8 cellular contexts compared by ENCODE assay signal in the genomic region with DNA sequence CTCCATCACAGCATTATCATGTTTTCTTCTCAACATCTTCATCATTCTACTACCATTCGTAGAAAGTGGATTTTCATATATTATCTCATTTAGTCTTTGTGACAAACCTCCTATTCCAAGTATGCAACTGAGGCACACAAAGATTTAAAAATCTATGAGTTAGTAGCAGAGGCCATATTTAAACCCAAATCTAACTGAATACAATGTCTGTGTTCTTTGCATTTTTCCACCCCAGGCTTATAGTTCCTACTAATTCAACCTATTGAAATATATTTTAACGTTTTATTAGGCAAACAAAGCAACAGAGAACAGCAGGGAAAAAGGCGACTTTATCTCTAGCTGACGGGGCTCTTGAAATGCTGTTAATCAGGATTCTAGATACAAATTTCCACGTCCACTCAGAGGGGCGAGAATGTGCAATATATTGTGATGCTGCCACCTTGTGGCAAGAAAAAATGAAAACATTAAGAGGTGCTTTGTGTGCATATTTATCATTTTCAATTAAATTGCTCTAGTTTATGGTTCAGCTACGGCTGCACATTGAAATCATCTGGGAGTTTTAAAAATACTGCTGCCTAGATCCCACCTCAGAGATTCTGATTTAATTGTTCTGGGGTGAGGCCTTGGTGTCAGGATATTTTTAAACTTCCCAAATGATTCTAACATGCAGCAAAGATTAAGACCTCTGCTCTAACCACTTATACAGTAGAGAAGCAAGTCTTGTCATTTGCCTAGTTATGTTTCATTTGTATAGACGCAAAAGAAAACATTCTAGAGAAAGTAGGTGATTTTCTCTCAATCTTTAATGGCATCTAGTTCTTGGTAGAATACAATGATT.
DNase-seq lines count a peak whose midpoint lies in the region; ATAC-seq, FAIRE-seq and TF ChIP-seq lines count a peak whose summit lies in the region.

No MANE protein-coding gene starts in this region.

- TF ChIP-seq CTCF in D721Med (IDR thresholded peaks at IDR 0.05; ENCODE audit: insufficient read depth, missing control alignments): peak; percentile 78
- TF ChIP-seq CTCF in LNCAP (IDR thresholded peaks at IDR 0.05): peak; percentile 69
- TF ChIP-seq CTCF in osteocyte (IDR thresholded peaks at IDR 0.05): peak; percentile 76

- FAIRE-seq in D721Med (lab: Jason Lieb, UNC): peak; percentile 58

- in situ Hi-C loops in SK-MEL-5 (cut with HindIII; ENCODE audit: low pct_unique_long_range_greater_than_20kb, low sequenced_read_pairs): no loop called here

- no peak overlapping the region for H3K27ac Mint-ChIP-seq in osteocyte (ENCODE audit: unreplicated experiment)

- H3K9me3 Mint-ChIP-seq in osteocyte (ENCODE audit: unreplicated experiment): no peaks in the 10 kb centered on the region

- H3K4me1 Mint-ChIP-seq in osteocyte (ENCODE audit: unreplicated experiment): peaks cover 7% of the 10 kb centered on the region

- H3K36me3 Mint-ChIP-seq in osteocyte (ENCODE audit: unreplicated experiment): peaks cover 9% of the 10 kb centered on the region

- DNase-seq in D721Med (ENCODE audit: insufficient read length, low spot score) (no peak), SK-MEL-5 (ENCODE audit: low read depth, low spot score) (peak; percentile 61), fibroblast of gingiva (ENCODE audit: low read depth) (peak; percentile 40), osteocyte (ENCODE audit: extremely low spot score, unreplicated experiment) (no peak)

- no peak overlapping the region for H3K4me3 Mint-ChIP-seq in osteocyte (ENCODE audit: unreplicated experiment)

- ATAC-seq in GM19463 (IDR thresholded peaks at IDR 0.05; ENCODE audit: unreplicated experiment): peak; percentile 76
- no peak for ATAC-seq in GM18498 (IDR thresholded peaks at IDR 0.05; ENCODE audit: unreplicated experiment)
- ATAC-seq in GM21825 (IDR thresholded peaks at IDR 0.05; ENCODE audit: unreplicated experiment): no peak

- peaks cover 24% of the 10 kb centered on the region for H3K27me3 Mint-ChIP-seq in osteocyte (ENCODE audit: unreplicated experiment)

Comparison
In these comparisons a context has a peak if more than half of its experiments do, and no peak if none do; other contexts are left out.
1. DNase-seq: peak in SK-MEL-5 (single experiment) and fibroblast of gingiva (single experiment); none in D721Med (single experiment) and osteocyte (single experiment).
2. Peak in every context shown above with its lines, with median percentiles within 50 percentile points of each other: CTCF ChIP-seq.